15 cellular contexts compared by ENCODE assay signal in genomic region chr14:86091811-86092210, GRCh38.
"Had no signal": no experiment of that assay in that cellular context is flagged by ENCODE, and none has a peak within 500 bp of the region (broad histone marks: within the 10 kb centered on the region; RNA-seq: fewer than 3 reads in every experiment).

No MANE protein-coding gene starts in this region.

- H3K36me3 ChIP-seq: gastrocnemius medialis, heart left ventricle, thyroid gland had no signal

- H3K27ac Mint-ChIP-seq: activated CD4-positive, alpha-beta T cell treated with anti-CD3 and anti-CD28 coated beads, Interleukin-2, amount 10 ng/mL, durations not matched to agents 24 days and 14 days; activated CD8-positive, alpha-beta T cell treated with anti-CD3 and anti-CD28 coated beads, Interleukin-2, amount 10 ng/mL, durations not matched to agents 7 days and 5 days; activated naive CD8-positive, alpha-beta T cell treated with anti-CD3 and anti-CD28 coated beads for 36 hours; brain; dendritic cell treated with granulocyte-macrophage colony-stimulating factor and Interleukin-4, amounts not matched to agents 40 ng/mL and 50 ng/mL, for 4 days; naive thymus-derived CD4-positive, alpha-beta T cell; stimulated activated naive B cell treated with anti-CD40 and anti-IgM and Interleukin-4, amounts not matched to agents 10 μg/mL and 1 μg/mL and 100 μg/mL, for 72 hours had no signal

- H3K27me3 ChIP-seq: gastrocnemius medialis, heart left ventricle, thyroid gland had no signal

- H3K9me3 Mint-ChIP-seq: dendritic cell treated with granulocyte-macrophage colony-stimulating factor and Interleukin-4, amounts not matched to agents 40 ng/mL and 50 ng/mL, for 4 days had no signal

- H3K4me1 ChIP-seq: gastrocnemius medialis, heart left ventricle, thyroid gland had no signal

- H3K9me3 ChIP-seq: gastrocnemius medialis, thyroid gland had no signal

- ATAC-seq: activated CD8-positive, alpha-beta T cell treated with anti-CD3 and anti-CD28 coated beads, Interleukin-2, amount 10 ng/mL, durations not matched to agents 7 days and 5 days; gastrocnemius medialis; heart left ventricle; naive thymus-derived CD4-positive, alpha-beta T cell; stimulated activated naive B cell treated with anti-CD40 and anti-IgM and Interleukin-4, amounts not matched to agents 10 μg/mL and 1 μg/mL and 100 μg/mL, for 72 hours had no signal

- H3K27me3 Mint-ChIP-seq: activated CD4-positive, alpha-beta T cell treated with anti-CD3 and anti-CD28 coated beads, Interleukin-2, amount 10 ng/mL, durations not matched to agents 24 days and 14 days; activated naive CD8-positive, alpha-beta T cell treated with anti-CD3 and anti-CD28 coated beads for 36 hours; brain; dendritic cell treated with granulocyte-macrophage colony-stimulating factor and Interleukin-4, amounts not matched to agents 40 ng/mL and 50 ng/mL, for 4 days; naive thymus-derived CD4-positive, alpha-beta T cell; stimulated activated naive B cell treated with anti-CD40 and anti-IgM and Interleukin-4, amounts not matched to agents 10 μg/mL and 1 μg/mL and 100 μg/mL, for 72 hours had no signal

- H3K4me3 Mint-ChIP-seq: activated CD4-positive, alpha-beta T cell treated with anti-CD3 and anti-CD28 coated beads, Interleukin-2, amount 10 ng/mL, durations not matched to agents 24 days and 14 days; activated CD8-positive, alpha-beta T cell treated with anti-CD3 and anti-CD28 coated beads, Interleukin-2, amount 10 ng/mL, durations not matched to agents 7 days and 5 days; activated naive CD8-positive, alpha-beta T cell treated with anti-CD3 and anti-CD28 coated beads for 36 hours; brain; dendritic cell treated with granulocyte-macrophage colony-stimulating factor and Interleukin-4, amounts not matched to agents 40 ng/mL and 50 ng/mL, for 4 days; naive thymus-derived CD4-positive, alpha-beta T cell; stimulated activated naive B cell treated with anti-CD40 and anti-IgM and Interleukin-4, amounts not matched to agents 10 μg/mL and 1 μg/mL and 100 μg/mL, for 72 hours had no signal

- H3K4me1 Mint-ChIP-seq: activated CD4-positive, alpha-beta T cell treated with anti-CD3 and anti-CD28 coated beads, Interleukin-2, amount 10 ng/mL, durations not matched to agents 24 days and 14 days; stimulated activated naive B cell treated with anti-CD40 and anti-IgM and Interleukin-4, amounts not matched to agents 10 μg/mL and 1 μg/mL and 100 μg/mL, for 72 hours had no signal

- DNase-seq: activated CD4-positive, alpha-beta T cell treated with anti-CD3 and anti-CD28 coated beads, Interleukin-2, amount 10 ng/mL, durations not matched to agents 24 days and 14 days; activated CD4-positive, CD25-positive, alpha-beta regulatory T cell; activated CD8-positive, alpha-beta memory T cell treated with anti-CD3 and anti-CD28 coated beads, Interleukin-2, amount 50 U/mL, for 4 hours; activated CD8-positive, alpha-beta T cell treated with anti-CD3 and anti-CD28 coated beads, Interleukin-2, amount 10 ng/mL, durations not matched to agents 7 days and 5 days; activated naive CD8-positive, alpha-beta T cell treated with anti-CD3 and anti-CD28 coated beads for 36 hours; cerebellar nuclear complex; gastrocnemius medialis; heart left ventricle; islet precursor cell; naive thymus-derived CD4-positive, alpha-beta T cell; stimulated activated CD4-positive, alpha-beta T cell treated with anti-CD3 and anti-CD28 coated beads, Interleukin-2, amount 100 ng/mL, for 48 hours; stimulated activated naive B cell treated with anti-CD40 and anti-IgM and Interleukin-4, amounts not matched to agents 10 μg/mL and 1 μg/mL and 100 μg/mL, for 72 hours; thyroid gland had no signal

- H3K36me3 Mint-ChIP-seq: brain had no signal

- H3K4me3 ChIP-seq: gastrocnemius medialis, heart left ventricle, thyroid gland had no signal

- H3K27ac ChIP-seq: gastrocnemius medialis, heart left ventricle, thyroid gland had no signal
